Comparison of ENCODE assay signal across 8 cellular contexts in the genomic region with DNA sequence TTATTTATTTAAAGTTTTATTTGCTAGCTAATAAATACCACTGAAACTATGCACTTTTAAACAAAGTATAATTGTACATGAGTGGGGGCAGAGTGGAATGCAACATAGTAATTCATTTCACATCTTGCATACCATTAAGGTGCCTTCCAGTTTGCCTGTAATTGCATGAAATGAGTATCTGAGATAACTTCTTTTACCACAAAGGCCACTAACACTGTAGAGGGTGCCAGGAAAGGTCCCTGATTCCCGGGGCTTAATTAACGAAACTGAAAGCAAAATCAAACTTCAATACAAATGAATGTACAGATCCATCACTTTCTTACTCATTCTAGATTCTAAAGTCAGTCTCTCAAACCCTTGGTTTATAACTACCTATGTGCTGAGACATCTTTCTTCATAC. TPM values are rescaled to one million over a fixed set of nuclear protein-coding genes. Genes with fewer than 3 reads are reported as not detected.
DNase-seq lines count a peak whose midpoint lies in the region; ATAC-seq and TF ChIP-seq lines count a peak whose summit lies in the region.

No MANE protein-coding gene starts in this region.

- H3K9ac ChIP-seq in SK-N-SH, result no peak overlapping the region; the same call in 1 of the 2 replicates

- H2AFZ ChIP-seq in SK-N-SH (ENCODE audit: low read depth), result peak overlapping the region; percentile 48; the same call in 1 of the 2 replicates

- TF ChIP-seq RAD21 in SK-N-SH (IDR thresholded peaks at IDR 0.05; ENCODE audit: low read length), result no peak

- H3K4me3 ChIP-seq in SK-N-SH (ENCODE audit: low read depth in 2 of 2, low read length in 1 of 2), result peak overlapping the region; percentile 75 to 91; a peak in 3 of 4 replicates
- peak overlapping the region; percentile 20 for H3K4me3 ChIP-seq in epithelial cell of esophagus (ENCODE audit: low read length)

- 53% methylated on average over 2 of the region's 2 CpGs for WGBS in SK-N-SH (ENCODE audit: low lambda C conversion rate)

- H3K9me3 ChIP-seq in SK-N-SH, result no peaks in the 10 kb centered on the region

- peaks cover 54% of the 10 kb centered on the region for H3K79me2 ChIP-seq in SK-N-SH (ENCODE audit: insufficient read depth)

- H3K27me3 ChIP-seq in SK-N-SH (ENCODE audit: insufficient read depth), result no peaks in the 10 kb centered on the region

- POLR2A ChIA-PET in SK-N-SH (lab: Yijun Ruan, JAX), result no interaction called here

- H3K4me2 ChIP-seq in SK-N-SH, result peak overlapping the region; percentile 89

- H3K9me2 ChIP-seq in SK-N-SH, result no peaks in the 10 kb centered on the region

- H4K20me1 ChIP-seq in SK-N-SH (ENCODE audit: insufficient read depth), result no peaks in the 10 kb centered on the region

- no peak overlapping the region; a peak in 1 of 4 replicates for H3K27ac ChIP-seq in SK-N-SH (ENCODE audit: low read depth in 2 of 2, low read length in 1 of 2)

- TF ChIP-seq EP300 in SK-N-SH (IDR thresholded peaks at IDR 0.05; ENCODE audit: borderline replicate concordance in 1 of 2, low read depth in 1 of 2, low read length in 1 of 2), result no peak

- TF ChIP-seq CTCF in SK-N-SH (IDR thresholded peaks at IDR 0.05) (no peak), epithelial cell of esophagus (IDR thresholded peaks at IDR 0.05; ENCODE audit: insufficient read depth, low read depth, low read length, missing control alignments) (no peak)

- no peaks in the 10 kb centered on the region for H3F3A ChIP-seq in SK-N-SH (replicated peaks; ENCODE audit: insufficient read depth)

- DNase-seq in AG08396 (ENCODE audit: low spot score) (peak; percentile 20), SK-N-SH (no peak), epithelial cell of esophagus (ENCODE audit: low read depth) (no peak), putamen (ENCODE audit: low spot score) (no peak), DMS153 treated with DMSO at 0.1 percent for 48 hours (lab: John Stamatoyannopoulos, UW; ENCODE audit: unreplicated experiment) (no peak)
- peak; percentile 15 for DNase-seq in stimulated activated CD4-positive, alpha-beta T cell treated with anti-CD3 and anti-CD28 coated beads, Interleukin-4, amount 100 ng/mL, for 1 hour

- peaks cover 0 to 18% of the 10 kb centered on the region in 2 experiments; a peak in 2 of 4 replicates for H3K4me1 ChIP-seq in SK-N-SH (ENCODE audit: control insufficient read depth in 1 of 2, insufficient read depth in 2 of 2, low read depth in 1 of 2, low read length in 1 of 2)

- CTCF ChIA-PET in SK-N-SH (lab: Yijun Ruan, JAX), result interaction anchor here (1.6 kb wide), 1 partner anchor 161 kb away, joined by 3 read pairs; no protein-coding TSS in a partner anchor

- peaks cover 0 to 3% of the 10 kb centered on the region in 2 experiments for H3K36me3 ChIP-seq in SK-N-SH (replicated peaks in 1 of 2; ENCODE audit: control insufficient read depth in 1 of 2, insufficient read depth in 2 of 2, low read length in 1 of 2)

- ATAC-seq in GM18517 (IDR thresholded peaks at IDR 0.05; ENCODE audit: unreplicated experiment) (peak; percentile 45), HG03135 (IDR thresholded peaks at IDR 0.05; ENCODE audit: unreplicated experiment) (peak; percentile 28)

TF ChIP-seq in SK-N-SH, 30 proteins besides CTCF, POLR2A, EP300 and RAD21:
- TF ChIP-seq SMC3 (IDR thresholded peaks at IDR 0.05; ENCODE audit: low read depth, low read length) (no peak), FOSL2 (IDR thresholded peaks at IDR 0.05; ENCODE audit: borderline replicate concordance, low read depth) (no peak), EZH2phosphoT487 (IDR thresholded peaks at IDR 0.05; ENCODE audit: borderline replicate concordance, low read depth) (no peak)
- TF ChIP-seq, protein P1, sequence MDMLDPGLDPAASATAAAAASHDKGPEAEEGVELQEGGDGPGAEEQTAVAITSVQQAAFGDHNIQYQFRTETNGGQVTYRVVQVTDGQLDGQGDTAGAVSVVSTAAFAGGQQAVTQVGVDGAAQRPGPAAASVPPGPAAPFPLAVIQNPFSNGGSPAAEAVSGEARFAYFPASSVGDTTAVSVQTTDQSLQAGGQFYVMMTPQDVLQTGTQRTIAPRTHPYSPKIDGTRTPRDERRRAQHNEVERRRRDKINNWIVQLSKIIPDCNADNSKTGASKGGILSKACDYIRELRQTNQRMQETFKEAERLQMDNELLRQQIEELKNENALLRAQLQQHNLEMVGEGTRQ (IDR thresholded peaks at IDR 0.05; ENCODE audit: borderline replicate concordance, low read depth, low read length), result no peak
- TF ChIP-seq, protein P2, sequence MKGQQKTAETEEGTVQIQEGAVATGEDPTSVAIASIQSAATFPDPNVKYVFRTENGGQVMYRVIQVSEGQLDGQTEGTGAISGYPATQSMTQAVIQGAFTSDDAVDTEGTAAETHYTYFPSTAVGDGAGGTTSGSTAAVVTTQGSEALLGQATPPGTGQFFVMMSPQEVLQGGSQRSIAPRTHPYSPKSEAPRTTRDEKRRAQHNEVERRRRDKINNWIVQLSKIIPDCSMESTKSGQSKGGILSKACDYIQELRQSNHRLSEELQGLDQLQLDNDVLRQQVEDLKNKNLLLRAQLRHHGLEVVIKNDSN (IDR thresholded peaks at IDR 0.05; ENCODE audit: borderline replicate concordance, low read depth), result no peak
- TF ChIP-seq, protein P3, sequence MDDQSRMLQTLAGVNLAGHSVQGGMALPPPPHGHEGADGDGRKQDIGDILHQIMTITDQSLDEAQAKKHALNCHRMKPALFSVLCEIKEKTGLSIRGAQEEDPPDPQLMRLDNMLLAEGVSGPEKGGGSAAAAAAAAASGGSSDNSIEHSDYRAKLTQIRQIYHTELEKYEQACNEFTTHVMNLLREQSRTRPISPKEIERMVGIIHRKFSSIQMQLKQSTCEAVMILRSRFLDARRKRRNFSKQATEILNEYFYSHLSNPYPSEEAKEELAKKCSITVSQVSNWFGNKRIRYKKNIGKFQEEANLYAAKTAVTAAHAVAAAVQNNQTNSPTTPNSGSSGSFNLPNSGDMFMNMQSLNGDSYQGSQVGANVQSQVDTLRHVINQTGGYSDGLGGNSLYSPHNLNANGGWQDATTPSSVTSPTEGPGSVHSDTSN (IDR thresholded peaks at IDR 0.05), result peak; percentile 34; the same call in 1 of the 2 replicates
TF ChIP-seq in SK-N-SH: peak in this region for 1.

RNA-seq across cellular contexts. Expression of a gene that starts 2.1 kb away (rescaled TPM):
- polyA plus RNA-seq in SK-N-SH (2012; rRNA removed), result 19.6 and 20.0 TPM in 2 replicates
- 27.8 and 35.8 TPM in 2 replicates for polyA plus RNA-seq in SK-N-SH (2012; cell fraction: cytosol; rRNA removed)
- 11.7 and 24.3 TPM in 2 replicates for polyA plus RNA-seq in SK-N-SH (2012; cell fraction: nucleus; rRNA removed)

Comparison
In these comparisons a context has a peak if more than half of its experiments do, and no peak if none do; other contexts are left out.
1. DNase-seq: peak in AG08396 (single experiment) and stimulated activated CD4-positive, alpha-beta T cell treated with anti-CD3 and anti-CD28 coated beads, Interleukin-4, amount 100 ng/mL, for 1 hour (single experiment); none in SK-N-SH (single experiment), epithelial cell of esophagus (single experiment), putamen (single experiment) and DMS153 treated with DMSO at 0.1 percent for 48 hours (single experiment).